Comparison of ENCODE assay signal across 17 cellular contexts in genomic region chr20:47825011-47825762, GRCh38.
"Had no signal": no experiment of that assay in that cellular context is flagged by ENCODE, and none has a peak within 500 bp of the region (broad histone marks: within the 10 kb centered on the region; RNA-seq: fewer than 3 reads in every experiment).

No MANE protein-coding gene starts in this region.

- H3K4me3 ChIP-seq: body of pancreas, dorsolateral prefrontal cortex, skin epidermis, testis, upper lobe of left lung had no signal

- ATAC-seq: activated CD8-positive, alpha-beta memory T cell treated with anti-CD3 and anti-CD28 coated beads, Interleukin-2, amount 10 ng/mL, durations not matched to agents 7 days and 5 days; body of pancreas had no signal

- H3K4me3 Mint-ChIP-seq: activated CD4-positive, alpha-beta memory T cell treated with anti-CD3 and anti-CD28 coated beads, Interleukin-2, amount 10 ng/mL, durations not matched to agents 7 days and 5 days; activated CD8-positive, alpha-beta memory T cell treated with anti-CD3 and anti-CD28 coated beads, Interleukin-2, amount 10 ng/mL, durations not matched to agents 7 days and 5 days; natural killer cell treated with Interleukin-12 subunit alpha and Interleukin-12 subunit beta and Interleukin-15 and Interleukin-18, amount 100 ng/mL, for 72 hours; T-helper 2 cell treated with Interferon-gamma antibody and Interleukin-4, amounts not matched to agents 5 μg/mL and 100 μg/mL, for 36 hours had no signal

- H3K27me3 ChIP-seq: body of pancreas, testis, upper lobe of left lung had no signal

- H3K27ac ChIP-seq: body of pancreas, dorsolateral prefrontal cortex, skin epidermis, testis, upper lobe of left lung had no signal

- H3K4me1 ChIP-seq: body of pancreas, testis, upper lobe of left lung had no signal

- H3K4me1 Mint-ChIP-seq: activated CD4-positive, alpha-beta memory T cell treated with anti-CD3 and anti-CD28 coated beads, Interleukin-2, amount 10 ng/mL, durations not matched to agents 7 days and 5 days; activated CD8-positive, alpha-beta memory T cell treated with anti-CD3 and anti-CD28 coated beads, Interleukin-2, amount 10 ng/mL, durations not matched to agents 7 days and 5 days had no signal

- H3K27ac Mint-ChIP-seq: activated CD4-positive, alpha-beta memory T cell treated with anti-CD3 and anti-CD28 coated beads, Interleukin-2, amount 10 ng/mL, durations not matched to agents 7 days and 5 days; activated CD8-positive, alpha-beta memory T cell treated with anti-CD3 and anti-CD28 coated beads, Interleukin-2, amount 10 ng/mL, durations not matched to agents 7 days and 5 days; natural killer cell treated with Interleukin-12 subunit alpha and Interleukin-12 subunit beta and Interleukin-15 and Interleukin-18, amount 100 ng/mL, for 72 hours; T-helper 2 cell treated with Interferon-gamma antibody and Interleukin-4, amounts not matched to agents 5 μg/mL and 100 μg/mL, for 36 hours had no signal

- DNase-seq: activated CD4-positive, alpha-beta memory T cell treated with anti-CD3 and anti-CD28 coated beads, Interleukin-2, amount 10 ng/mL, durations not matched to agents 7 days and 5 days; activated CD4-positive, alpha-beta T cell treated with anti-CD3 and anti-CD28 coated beads for 48 hours; activated CD4-positive, CD25-positive, alpha-beta regulatory T cell; activated CD8-positive, alpha-beta memory T cell treated with anti-CD3 and anti-CD28 coated beads, Interleukin-2, amount 10 ng/mL, durations not matched to agents 7 days and 5 days; activated naive CD4-positive, alpha-beta T cell treated with Interleukin-2 at 50 U/mL for 16 hours; body of pancreas; caudate nucleus; dorsolateral prefrontal cortex; foreskin fibroblast; mesendoderm; stimulated activated CD4-positive, alpha-beta T cell treated with anti-CD3 and anti-CD28 coated beads, Interleukin-15, amount 100 ng/mL, for 24 hours; stimulated activated CD4-positive, alpha-beta T cell treated with anti-CD3 and anti-CD28 coated beads, Interleukin-2, amount 100 ng/mL, for 48 hours; testis; upper lobe of left lung had no signal

- H3K9me3 ChIP-seq: body of pancreas, testis, upper lobe of left lung had no signal

- H3K36me3 Mint-ChIP-seq: activated CD8-positive, alpha-beta memory T cell treated with anti-CD3 and anti-CD28 coated beads, Interleukin-2, amount 10 ng/mL, durations not matched to agents 7 days and 5 days; natural killer cell treated with Interleukin-12 subunit alpha and Interleukin-12 subunit beta and Interleukin-15 and Interleukin-18, amount 100 ng/mL, for 72 hours had no signal

- H3K36me3 ChIP-seq: upper lobe of left lung had no signal
